18 cellular contexts compared by ENCODE assay signal in genomic region chr5:29950416-29951145, GRCh38.
"Had no signal": no experiment of that assay in that cellular context is flagged by ENCODE, and none has a peak within 500 bp of the region (broad histone marks: within the 10 kb centered on the region; RNA-seq: fewer than 3 reads in every experiment).

No MANE protein-coding gene starts in this region.

- ATAC-seq: esophagus mucosa; heart right ventricle; right lobe of liver; stimulated activated naive CD8-positive, alpha-beta T cell treated with anti-CD3 and anti-CD28 coated beads, Interleukin-15, Interleukin-2, amounts not matched to agents 100 U/mL and 50 U/mL, for 24 hours had no signal

- DNase-seq: activated CD4-positive, alpha-beta T cell treated with anti-CD3 and anti-CD28 coated beads for 4 hours; activated CD4-positive, alpha-beta T cell treated with anti-CD3 and anti-CD28 coated beads, Interleukin-2, amount 50 U/mL, for 4 hours; activated effector memory CD4-positive, alpha-beta T cell treated with Interleukin-2 at 50 U/mL for 16 hours; activated naive CD4-positive, alpha-beta T cell treated with Interleukin-2 at 50 U/mL for 16 hours; activated T-cell treated with anti-CD3 and anti-CD28 coated beads for 4 hours; anterior cingulate cortex; endodermal cell; foreskin fibroblast; heart right ventricle; naive B cell; nephron progenitor cell; right lobe of liver; stimulated activated CD4-positive, alpha-beta T cell treated with anti-CD3 and anti-CD28 coated beads, Interleukin-12 subunit alpha, Interleukin-12 subunit beta, amount 100 ng/mL, for 4 hours; stimulated activated CD4-positive, alpha-beta T cell treated with anti-CD3 and anti-CD28 coated beads, Interleukin-4, amount 100 ng/mL, for 1 hour; stimulated activated naive CD8-positive, alpha-beta T cell treated with anti-CD3 and anti-CD28 coated beads, Interleukin-15, Interleukin-2, amounts not matched to agents 100 U/mL and 50 U/mL, for 24 hours; testis; transverse colon had no signal
